Comparison of ENCODE assay signal across 1 cellular context in genomic region chr2:163571423-163572102, GRCh38.
A peak's percentile ranks its signal among the peaks of the same experiment; 100 is the strongest.
TF ChIP-seq lines count a peak whose summit lies in the region.

No MANE protein-coding gene starts in this region.

TF ChIP-seq in HepG2, 621 proteins besides CTCF, POLR2A, EP300 and RAD21 (continued from another document):
- TF ChIP-seq ZFP36L1 (CRISPR knock-in tag; IDR thresholded peaks at IDR 0.05) (peak; percentile 61; the same call in 1 of the 2 replicates), MIER3 (CRISPR knock-in tag; IDR thresholded peaks at IDR 0.05; ENCODE audit: borderline replicate concordance) (peak; percentile 67; the same call in 1 of the 2 replicates), HOMEZ (CRISPR knock-in tag; IDR thresholded peaks at IDR 0.05; ENCODE audit: low read depth) (peak; percentile 87; the same call in 1 of the 2 replicates), ZNF777 (CRISPR knock-in tag; IDR thresholded peaks at IDR 0.05) (no peak), ATF4 (CRISPR knock-in tag; IDR thresholded peaks at IDR 0.05) (peak in 1 of 2 experiments; percentile 43; a peak in 2 of 4 replicates)
